ENCODE assay signal across 9 cellular contexts in genomic region chr21:42524341-42525227, GRCh38. TPM values are rescaled to one million over a fixed set of nuclear protein-coding genes. Genes with fewer than 3 reads are reported as not detected.
A peak's percentile ranks its signal among the peaks of the same experiment; 100 is the strongest.
DNase-seq lines count a peak whose midpoint lies in the region; ATAC-seq and TF ChIP-seq lines count a peak whose summit lies in the region.
"Had no signal": no experiment of that assay in that cellular context is flagged by ENCODE, and none has a peak within 500 bp of the region (broad histone marks: within the 10 kb centered on the region; RNA-seq: fewer than 3 reads in every experiment).

No MANE protein-coding gene starts in this region.

- intact Hi-C loops in body of pancreas (cut with DNase I): no loop called here

- H3K36me3 ChIP-seq in BLaER1 treated with 17β-estradiol and CSF1 and Interleukin-3, amounts not matched to agents 10 nM and 100 nM: peaks cover 2 to 36% (median 21%) of the 10 kb centered on the region in 11 experiments; a peak in 14 of 22 replicates
- H3K36me3 ChIP-seq in body of pancreas (replicated peaks in 1 of 2; ENCODE audit: insufficient read depth in 1 of 2, low read depth in 2 of 2) (peaks cover 0 to 2% of the 10 kb centered on the region in 2 donors), stomach smooth muscle (ENCODE audit: control insufficient read depth in 2 of 2, insufficient read depth in 2 of 2, low read length in 2 of 2) (peaks cover 3 to 7% of the 10 kb centered on the region in 2 donors)

- DNase-seq in NCI-H2196 (lab: John Stamatoyannopoulos, UW; ENCODE audit: unreplicated experiment) (peak; percentile 80), body of pancreas (peak in 3 of 4 donors; percentile 62 to 67 (median 65)), kidney tubule cell (ENCODE audit: low spot score) (peak; percentile 58), NCI-H446 (lab: John Stamatoyannopoulos, UW) (no peak)

- H3K27me3 ChIP-seq in BLaER1 treated with 17β-estradiol and CSF1 and Interleukin-3, amounts not matched to agents 10 nM and 100 nM: 0 out of 22 replicates have a peak, but pooled peaks cover 0 to 4% (median 0%) of the 10 kb centered on the region in 11 experiments
- H3K27me3 ChIP-seq in body of pancreas (no peaks in the 10 kb centered on the region), stomach smooth muscle (ENCODE audit: control insufficient read depth in 1 of 2, insufficient read depth in 2 of 2, low read length in 2 of 2) (no peaks in the 10 kb centered on the region)

- TF ChIP-seq CTCF in body of pancreas (IDR thresholded peaks at IDR 0.05): no peak

- ATAC-seq in GM18868 (IDR thresholded peaks at IDR 0.05; ENCODE audit: unreplicated experiment): peak; percentile 76
- ATAC-seq in HG03060 (IDR thresholded peaks at IDR 0.05; ENCODE audit: low read depth, unreplicated experiment): peak; percentile 68
- ATAC-seq in body of pancreas: peak; percentile 64

- no peak for TF ChIP-seq POLR2A in body of pancreas (IDR thresholded peaks at IDR 0.05)

- H3K4me1 ChIP-seq in BLaER1 treated with 17β-estradiol and CSF1 and Interleukin-3, amounts not matched to agents 10 nM and 100 nM: peaks cover 52 to 93% (median 83%) of the 10 kb centered on the region in 10 experiments
- H3K4me1 ChIP-seq in body of pancreas: peaks cover 27% of the 10 kb centered on the region
- peaks cover 42% of the 10 kb centered on the region for H3K4me1 ChIP-seq in stomach smooth muscle (ENCODE audit: control insufficient read depth, insufficient read depth, low read length)

- peak overlapping the region in 10 of 11 experiments; percentile 25 to 74 (median 51); a peak in 20 of 22 replicates for H3K9ac ChIP-seq in BLaER1 treated with 17β-estradiol and CSF1 and Interleukin-3, amounts not matched to agents 10 nM and 100 nM
- peak overlapping the region; percentile 49 to 80 for H3K9ac ChIP-seq in stomach smooth muscle (ENCODE audit: low read length in 2 of 2)

- peak overlapping the region; percentile 1 to 73 (median 59); a peak in 20 of 22 replicates for H3K27ac ChIP-seq in BLaER1 treated with 17β-estradiol and CSF1 and Interleukin-3, amounts not matched to agents 10 nM and 100 nM
- H3K27ac ChIP-seq in body of pancreas: peak overlapping the region; percentile 40 to 68 (median 58)
- peak overlapping the region; percentile 92 for H3K27ac ChIP-seq in stomach smooth muscle (ENCODE audit: low read length)

- H3K4me3 ChIP-seq in BLaER1 treated with 17β-estradiol and CSF1 and Interleukin-3, amounts not matched to agents 10 nM and 100 nM: peak overlapping the region in 7 of 10 experiments; percentile 3 to 46 (median 24); a peak in 8 of 20 replicates
- H3K4me3 ChIP-seq in body of pancreas (no peak overlapping the region), stomach smooth muscle (ENCODE audit: low read length in 2 of 2) (peak overlapping the region; percentile 45 to 71)

- H3K9me3 ChIP-seq in BLaER1 treated with 17β-estradiol and CSF1 and Interleukin-3, amounts not matched to agents 10 nM and 100 nM (replicated peaks in 1 of 11): no peaks in the 10 kb centered on the region
- H3K9me3 ChIP-seq in body of pancreas: no peaks in the 10 kb centered on the region
- no peaks in the 10 kb centered on the region for H3K9me3 ChIP-seq in stomach smooth muscle (ENCODE audit: control insufficient read depth in 2 of 2, low read length in 2 of 2)

- H4K20me1 ChIP-seq in BLaER1 treated with 17β-estradiol and CSF1 and Interleukin-3, amounts not matched to agents 10 nM and 100 nM: no peaks in the 10 kb centered on the region; a peak in 1 of 22 replicates

- H3K4me2 ChIP-seq in BLaER1 treated with 17β-estradiol and CSF1 and Interleukin-3, amounts not matched to agents 10 nM and 100 nM: peak overlapping the region; percentile 77 to 98 (median 92)

- 47 to 56% methylated on average over 25 of the region's 25 CpGs for WGBS in body of pancreas, 2 donors

RNA-seq across cellular contexts. Expression of gene SLC37A1, which starts 10.9 kb away (rescaled TPM):
- 10 to 100 TPM in 1 of 2 donors, 1 to 10 TPM in 1; 6.3 to 16.3 TPM for total RNA-seq in body of pancreas
- total RNA-seq: LHCN-M2 had no signal

RNA-seq across cellular contexts. Expression of gene RSPH1, which starts 28.6 kb away (rescaled TPM):
- total RNA-seq in body of pancreas: 1 to 10 TPM; 1.6 to 2.3 TPM
- total RNA-seq: LHCN-M2 had no signal

Comparison
In these comparisons a context has a peak if more than half of its experiments do, and no peak if none do; other contexts are left out.
1. H3K4me3 ChIP-seq: peak in BLaER1 treated with 17β-estradiol and CSF1 and Interleukin-3, amounts not matched to agents 10 nM and 100 nM (7 of 10) and stomach smooth muscle (2 of 2); none in body of pancreas (0 of 2).
2. DNase-seq: peak in NCI-H2196 (single experiment), body of pancreas (3 of 4) and kidney tubule cell (single experiment); none in NCI-H446 (0 of 2).
3. Peak in every context shown above with its lines, with median percentiles within 50 percentile points of each other: H3K27ac ChIP-seq and ATAC-seq.